ENCODE assay signal across 8 cellular contexts in genomic region chr13:50801087-50801931, GRCh38. TPM values are rescaled to one million over a fixed set of nuclear protein-coding genes. Genes with fewer than 3 reads are reported as not detected.
A peak's percentile ranks its signal among the peaks of the same experiment; 100 is the strongest.
DNase-seq lines count a peak whose midpoint lies in the region; ATAC-seq and TF ChIP-seq lines count a peak whose summit lies in the region.

No MANE protein-coding gene starts in this region.

- DNase-seq in COLO829 (ENCODE audit: low spot score) (peak; percentile 66), HS-27A (ENCODE audit: low read depth) (peak; percentile 41), NCI-H82 treated with DMSO at 0.1 percent for 48 hours (lab: John Stamatoyannopoulos, UW; ENCODE audit: unreplicated experiment) (peak; percentile 50), epithelial cell of esophagus (ENCODE audit: low read depth) (peak; percentile 77), myocyte (ENCODE audit: low read depth) (peak; percentile 85)
- DNase-seq in activated CD8-positive, alpha-beta memory T cell treated with anti-CD3 and anti-CD28 coated beads, Interleukin-2, amount 50 U/mL, for 1 hour (ENCODE audit: extremely low read depth): peak; percentile 2
- peak; percentile 51 to 77 for DNase-seq in stimulated activated effector memory CD8-positive, alpha-beta T cell treated with anti-CD3 and anti-CD28 coated beads, Interleukin-12 subunit alpha, Interleukin-12 subunit beta, amount 100 ng/mL, for 72 hours (ENCODE audit: low spot score in 2 of 2)

- peak; percentile 77 for ATAC-seq in GM19467 (IDR thresholded peaks at IDR 0.05; ENCODE audit: unreplicated experiment)
- peak; percentile 92 for ATAC-seq in stimulated activated effector memory CD8-positive, alpha-beta T cell treated with anti-CD3 and anti-CD28 coated beads, Interleukin-12 subunit alpha, Interleukin-12 subunit beta, amount 100 ng/mL, for 72 hours

- peak; percentile 86 for TF ChIP-seq CTCF in epithelial cell of esophagus (IDR thresholded peaks at IDR 0.05; ENCODE audit: insufficient read depth, low read depth, low read length, missing control alignments)

- H3K4me3 ChIP-seq in epithelial cell of esophagus (ENCODE audit: low read length): no peak overlapping the region

- H3K4me1 Mint-ChIP-seq in stimulated activated effector memory CD8-positive, alpha-beta T cell treated with anti-CD3 and anti-CD28 coated beads, Interleukin-12 subunit alpha, Interleukin-12 subunit beta, amount 100 ng/mL, for 72 hours: peaks cover 7% of the 10 kb centered on the region

- peaks cover 2% of the 10 kb centered on the region for H3K9me3 Mint-ChIP-seq in stimulated activated effector memory CD8-positive, alpha-beta T cell treated with anti-CD3 and anti-CD28 coated beads, Interleukin-12 subunit alpha, Interleukin-12 subunit beta, amount 100 ng/mL, for 72 hours

- no peak overlapping the region for H3K27ac Mint-ChIP-seq in stimulated activated effector memory CD8-positive, alpha-beta T cell treated with anti-CD3 and anti-CD28 coated beads, Interleukin-12 subunit alpha, Interleukin-12 subunit beta, amount 100 ng/mL, for 72 hours

- H3K36me3 Mint-ChIP-seq in stimulated activated effector memory CD8-positive, alpha-beta T cell treated with anti-CD3 and anti-CD28 coated beads, Interleukin-12 subunit alpha, Interleukin-12 subunit beta, amount 100 ng/mL, for 72 hours: no peaks in the 10 kb centered on the region

- no peak overlapping the region for H3K4me3 Mint-ChIP-seq in stimulated activated effector memory CD8-positive, alpha-beta T cell treated with anti-CD3 and anti-CD28 coated beads, Interleukin-12 subunit alpha, Interleukin-12 subunit beta, amount 100 ng/mL, for 72 hours

RNA-seq across cellular contexts. Expression of gene DLEU7, which starts 42.2 kb away (rescaled TPM):
- total RNA-seq in myocyte: 0.31 TPM in 1 of 2 replicates, not detected in the other
- 0.09 TPM for polyA plus RNA-seq in myocyte (2012)

Comparison
In these comparisons a context has a peak if more than half of its experiments do, and no peak if none do; other contexts are left out.
1. DNase-seq: peak in every context shown above with its lines; median percentile 85 in myocyte; 77 in epithelial cell of esophagus; 66 in COLO829; 64 in stimulated activated effector memory CD8-positive, alpha-beta T cell treated with anti-CD3 and anti-CD28 coated beads, Interleukin-12 subunit alpha, Interleukin-12 subunit beta, amount 100 ng/mL, for 72 hours; 50 in NCI-H82 treated with DMSO at 0.1 percent for 48 hours; 41 in HS-27A; 2 in activated CD8-positive, alpha-beta memory T cell treated with anti-CD3 and anti-CD28 coated beads, Interleukin-2, amount 50 U/mL, for 1 hour.